Comparison of ENCODE assay signal across 8 cellular contexts in genomic region chr2:195533771-195534642, GRCh38.
DNase-seq lines count a peak whose midpoint lies in the region; ATAC-seq lines count a peak whose summit lies in the region.

No MANE protein-coding gene starts in this region.

- H3K9me3 ChIP-seq in SJSA1 (replicated peaks): no peaks in the 10 kb centered on the region

- no peaks in the 10 kb centered on the region for H3K27me3 ChIP-seq in SJSA1 (replicated peaks)

- H3K4me3 ChIP-seq in SJSA1: no peak overlapping the region

- peak; percentile 20 for ATAC-seq in HG02798 (IDR thresholded peaks at IDR 0.05; ENCODE audit: poor library complexity, unreplicated experiment)

- H3K4me1 ChIP-seq in SJSA1 (replicated peaks): peaks cover 17% of the 10 kb centered on the region

- H3K27ac ChIP-seq in SJSA1: peak overlapping the region; percentile 36

- no peaks in the 10 kb centered on the region for H3K36me3 ChIP-seq in SJSA1

- DNase-seq in EH (ENCODE audit: low read depth): peak; percentile 95
- peak; percentile 59 to 77 for DNase-seq in SJSA1 (ENCODE audit: low read depth in 1 of 2, low spot score in 2 of 2)
- DNase-seq in activated naive CD8-positive, alpha-beta T cell treated with anti-CD3 and anti-CD28 coated beads, Interleukin-2, amount 50 U/mL, for 16 hours (ENCODE audit: low read depth, low spot score): peak; percentile 26
- peak; percentile 88 for DNase-seq in islet precursor cell
- peak; percentile 66 to 75 for DNase-seq in stimulated activated CD4-positive, alpha-beta T cell treated with anti-CD3 and anti-CD28 coated beads, Interleukin-4, amount 100 ng/mL, for 48 hours (ENCODE audit: low read depth in 2 of 2)
- DNase-seq in NCI-H1694 (lab: John Stamatoyannopoulos, UW): no peak
- DNase-seq in NCI-H510A treated with DMSO at 0.1 percent for 48 hours (lab: John Stamatoyannopoulos, UW): no peak

Comparison
In these comparisons a context has a peak if more than half of its experiments do, and no peak if none do; other contexts are left out.
1. DNase-seq: peak in EH (single experiment), SJSA1 (2 of 2), activated naive CD8-positive, alpha-beta T cell treated with anti-CD3 and anti-CD28 coated beads, Interleukin-2, amount 50 U/mL, for 16 hours (single experiment), islet precursor cell (single experiment) and stimulated activated CD4-positive, alpha-beta T cell treated with anti-CD3 and anti-CD28 coated beads, Interleukin-4, amount 100 ng/mL, for 48 hours (2 of 2); none in NCI-H1694 (single experiment) and NCI-H510A treated with DMSO at 0.1 percent for 48 hours (single experiment).